ENCODE assay signal across 35 cellular contexts in the genomic region with DNA sequence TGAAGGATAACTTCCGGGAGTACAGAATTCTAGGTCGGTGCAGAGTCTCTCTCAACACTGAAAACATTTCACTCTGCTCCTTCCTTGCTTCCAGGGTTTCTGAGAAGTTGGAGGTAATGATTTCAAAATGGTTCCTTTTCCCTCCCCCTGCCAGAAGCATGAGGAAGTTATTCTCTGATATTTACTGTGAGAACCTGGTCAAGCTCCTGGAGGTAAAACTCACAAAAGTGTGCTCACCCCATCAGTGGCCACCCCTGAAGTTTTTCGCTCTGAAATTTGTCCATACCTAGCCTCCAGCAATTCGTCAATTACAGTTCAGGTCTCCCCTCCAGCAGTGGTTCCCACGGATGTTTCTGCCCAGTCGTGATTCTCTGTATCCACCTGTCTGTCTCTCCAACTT. TPM values are rescaled to one million over a fixed set of nuclear protein-coding genes. Genes with fewer than 3 reads are reported as not detected.
"Had no signal": no experiment of that assay in that cellular context is flagged by ENCODE, and none has a peak within 500 bp of the region (broad histone marks: within the 10 kb centered on the region; RNA-seq: fewer than 3 reads in every experiment).

No MANE protein-coding gene starts in this region.

- H3K27ac ChIP-seq: hepatocyte, lower lobe of right lung, parathyroid adenoma, psoas muscle, right atrium auricular region, right lobe of liver, tibial nerve, uterus had no signal

- DNase-seq: islet precursor cell; left cardiac atrium; left ventricle myocardium superior; lower lobe of right lung; mammary epithelial cell; mesenchymal stem cell; naive thymus-derived CD8-positive, alpha-beta T cell; nucleus accumbens; psoas muscle; right lobe of liver; stimulated activated CD4-positive, alpha-beta T cell treated with anti-CD3 and anti-CD28 coated beads, Interleukin-1b, Interleukin-23, amount 100 ng/mL, for 48 hours; stimulated activated CD4-positive, alpha-beta T cell treated with anti-CD3 and anti-CD28 coated beads, Interleukin-2, amount 100 ng/mL, for 48 hours; stimulated activated CD4-positive, alpha-beta T cell treated with anti-CD3 and anti-CD28 coated beads, Interleukin-4, amount 100 ng/mL, for 4 hours; stimulated activated CD8-positive, alpha-beta memory T cell treated with anti-CD3 and anti-CD28 coated beads, Interleukin-4, amount 100 ng/mL, for 48 hours; stimulated activated naive CD4-positive, alpha-beta T cell treated with Interleukin-2 at 50 U/mL for 16 hours; stimulated activated naive CD8-positive, alpha-beta T cell treated with anti-CD3 and anti-CD28 coated beads, Interleukin-15, amount 100 ng/mL, for 72 hours; substantia nigra; uterus had no signal

- H3K4me3 Mint-ChIP-seq: naive thymus-derived CD8-positive, alpha-beta T cell; nephron; stimulated activated memory B cell treated with anti-CD40 and anti-IgM and Interleukin-4, amounts not matched to agents 10 μg/mL and 1 μg/mL and 100 μg/mL, for 72 hours; stimulated activated naive CD8-positive, alpha-beta T cell treated with anti-CD3 and anti-CD28 coated beads, Interleukin-15, amount 100 ng/mL, for 72 hours; type B pancreatic cell had no signal

- H3K9me3 ChIP-seq: lower lobe of right lung, psoas muscle, right lobe of liver, tibial nerve, uterus had no signal

- H2AFZ ChIP-seq: hepatocyte, parathyroid adenoma had no signal

- H3K4me3 ChIP-seq: hepatocyte, lower lobe of right lung, psoas muscle, right atrium auricular region, right lobe of liver, smooth muscle cell, tibial nerve, uterus had no signal

- H3K4me2 ChIP-seq: hepatocyte, smooth muscle cell had no signal

- H3K9ac ChIP-seq: parathyroid adenoma had no signal

- H3K79me2 ChIP-seq: hepatocyte, parathyroid adenoma had no signal

- H3K36me3 ChIP-seq: lower lobe of right lung, right atrium auricular region, right lobe of liver, tibial nerve, uterus had no signal

- H3K36me3 Mint-ChIP-seq: naive thymus-derived CD8-positive, alpha-beta T cell; stimulated activated memory B cell treated with anti-CD40 and anti-IgM and Interleukin-4, amounts not matched to agents 10 μg/mL and 1 μg/mL and 100 μg/mL, for 72 hours; type B pancreatic cell had no signal

- ATAC-seq: left cardiac atrium; left lobe of liver; left ventricle myocardium superior; lower lobe of right lung; naive thymus-derived CD8-positive, alpha-beta T cell; psoas muscle; right lobe of liver; stimulated activated memory B cell treated with anti-CD40 and anti-IgM and Interleukin-4, amounts not matched to agents 10 μg/mL and 1 μg/mL and 100 μg/mL, for 72 hours; stimulated activated naive CD8-positive, alpha-beta T cell treated with anti-CD3 and anti-CD28 coated beads, Interleukin-15, amount 100 ng/mL, for 72 hours had no signal

- H3K27ac Mint-ChIP-seq: nephron; stimulated activated memory B cell treated with anti-CD40 and anti-IgM and Interleukin-4, amounts not matched to agents 10 μg/mL and 1 μg/mL and 100 μg/mL, for 72 hours; stimulated activated naive CD8-positive, alpha-beta T cell treated with anti-CD3 and anti-CD28 coated beads, Interleukin-15, amount 100 ng/mL, for 72 hours; type B pancreatic cell had no signal

- H3K4me1 Mint-ChIP-seq: naive thymus-derived CD8-positive, alpha-beta T cell; nephron; stimulated activated naive CD8-positive, alpha-beta T cell treated with anti-CD3 and anti-CD28 coated beads, Interleukin-15, amount 100 ng/mL, for 72 hours had no signal

- H3K27me3 Mint-ChIP-seq: naive thymus-derived CD8-positive, alpha-beta T cell; stimulated activated memory B cell treated with anti-CD40 and anti-IgM and Interleukin-4, amounts not matched to agents 10 μg/mL and 1 μg/mL and 100 μg/mL, for 72 hours; stimulated activated naive CD8-positive, alpha-beta T cell treated with anti-CD3 and anti-CD28 coated beads, Interleukin-15, amount 100 ng/mL, for 72 hours; type B pancreatic cell had no signal

- H3K27me3 ChIP-seq: hepatocyte, right atrium auricular region, right lobe of liver, tibial nerve, uterus had no signal

- H3K4me1 ChIP-seq: lower lobe of right lung, parathyroid adenoma, psoas muscle, right atrium auricular region, right lobe of liver, tibial nerve, uterus had no signal

RNA-seq across cellular contexts. Expression of a gene that starts 30.3 kb away (rescaled TPM):
- total RNA-seq: hepatocyte; kidney epithelial cell; left cardiac atrium; left lobe of liver; left ventricle myocardium superior; lower lobe of right lung; mammary epithelial cell; mucosa of gallbladder; naive thymus-derived CD8-positive, alpha-beta T cell; osteoblast; posterior vena cava; psoas muscle; right atrium auricular region; right lobe of liver; skeletal muscle tissue; smooth muscle cell; temporal lobe; tibial nerve; ureter; uterus had no signal
- polyA plus RNA-seq: hepatocyte; mammary epithelial cell; naive thymus-derived CD8-positive, alpha-beta T cell; smooth muscle cell; thymus had no signal
